2 cellular contexts compared by ENCODE assay signal in the genomic region with DNA sequence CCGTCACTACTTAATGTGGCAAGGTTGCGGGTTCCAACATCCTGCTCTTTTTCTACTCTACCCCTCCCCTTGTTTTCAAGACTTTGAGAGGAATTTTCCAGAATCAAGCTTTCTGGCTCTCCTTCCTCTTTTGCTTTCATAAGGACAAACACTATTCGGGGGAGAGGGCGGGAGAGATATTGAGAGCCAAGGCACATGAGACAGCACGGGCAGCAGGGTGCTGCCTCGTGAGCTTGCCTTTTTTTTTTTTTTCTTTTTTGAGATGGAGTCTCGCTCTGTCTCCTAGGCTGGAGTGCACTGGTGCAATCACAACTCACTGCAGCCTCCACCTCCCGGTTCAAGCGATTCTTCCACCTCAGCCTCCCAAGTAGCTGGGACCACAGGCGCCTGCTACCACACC.
TF ChIP-seq lines count a peak whose summit lies in the region.

No MANE protein-coding gene starts in this region.

TF ChIP-seq in SK-N-SH, 30 proteins besides CTCF, POLR2A, EP300 and RAD21 (continued from another document):
- TF ChIP-seq, protein P1, sequence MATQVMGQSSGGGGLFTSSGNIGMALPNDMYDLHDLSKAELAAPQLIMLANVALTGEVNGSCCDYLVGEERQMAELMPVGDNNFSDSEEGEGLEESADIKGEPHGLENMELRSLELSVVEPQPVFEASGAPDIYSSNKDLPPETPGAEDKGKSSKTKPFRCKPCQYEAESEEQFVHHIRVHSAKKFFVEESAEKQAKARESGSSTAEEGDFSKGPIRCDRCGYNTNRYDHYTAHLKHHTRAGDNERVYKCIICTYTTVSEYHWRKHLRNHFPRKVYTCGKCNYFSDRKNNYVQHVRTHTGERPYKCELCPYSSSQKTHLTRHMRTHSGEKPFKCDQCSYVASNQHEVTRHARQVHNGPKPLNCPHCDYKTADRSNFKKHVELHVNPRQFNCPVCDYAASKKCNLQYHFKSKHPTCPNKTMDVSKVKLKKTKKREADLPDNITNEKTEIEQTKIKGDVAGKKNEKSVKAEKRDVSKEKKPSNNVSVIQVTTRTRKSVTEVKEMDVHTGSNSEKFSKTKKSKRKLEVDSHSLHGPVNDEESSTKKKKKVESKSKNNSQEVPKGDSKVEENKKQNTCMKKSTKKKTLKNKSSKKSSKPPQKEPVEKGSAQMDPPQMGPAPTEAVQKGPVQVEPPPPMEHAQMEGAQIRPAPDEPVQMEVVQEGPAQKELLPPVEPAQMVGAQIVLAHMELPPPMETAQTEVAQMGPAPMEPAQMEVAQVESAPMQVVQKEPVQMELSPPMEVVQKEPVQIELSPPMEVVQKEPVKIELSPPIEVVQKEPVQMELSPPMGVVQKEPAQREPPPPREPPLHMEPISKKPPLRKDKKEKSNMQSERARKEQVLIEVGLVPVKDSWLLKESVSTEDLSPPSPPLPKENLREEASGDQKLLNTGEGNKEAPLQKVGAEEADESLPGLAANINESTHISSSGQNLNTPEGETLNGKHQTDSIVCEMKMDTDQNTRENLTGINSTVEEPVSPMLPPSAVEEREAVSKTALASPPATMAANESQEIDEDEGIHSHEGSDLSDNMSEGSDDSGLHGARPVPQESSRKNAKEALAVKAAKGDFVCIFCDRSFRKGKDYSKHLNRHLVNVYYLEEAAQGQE (IDR thresholded peaks at IDR 0.05; ENCODE audit: low read depth, low read length), result no peak
- TF ChIP-seq, protein P2, sequence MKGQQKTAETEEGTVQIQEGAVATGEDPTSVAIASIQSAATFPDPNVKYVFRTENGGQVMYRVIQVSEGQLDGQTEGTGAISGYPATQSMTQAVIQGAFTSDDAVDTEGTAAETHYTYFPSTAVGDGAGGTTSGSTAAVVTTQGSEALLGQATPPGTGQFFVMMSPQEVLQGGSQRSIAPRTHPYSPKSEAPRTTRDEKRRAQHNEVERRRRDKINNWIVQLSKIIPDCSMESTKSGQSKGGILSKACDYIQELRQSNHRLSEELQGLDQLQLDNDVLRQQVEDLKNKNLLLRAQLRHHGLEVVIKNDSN (IDR thresholded peaks at IDR 0.05; ENCODE audit: borderline replicate concordance, low read depth), result no peak
- TF ChIP-seq, protein P3, sequence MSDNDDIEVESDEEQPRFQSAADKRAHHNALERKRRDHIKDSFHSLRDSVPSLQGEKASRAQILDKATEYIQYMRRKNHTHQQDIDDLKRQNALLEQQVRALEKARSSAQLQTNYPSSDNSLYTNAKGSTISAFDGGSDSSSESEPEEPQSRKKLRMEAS (IDR thresholded peaks at IDR 0.05; ENCODE audit: low read depth), result no peak
- TF ChIP-seq, protein P4, sequence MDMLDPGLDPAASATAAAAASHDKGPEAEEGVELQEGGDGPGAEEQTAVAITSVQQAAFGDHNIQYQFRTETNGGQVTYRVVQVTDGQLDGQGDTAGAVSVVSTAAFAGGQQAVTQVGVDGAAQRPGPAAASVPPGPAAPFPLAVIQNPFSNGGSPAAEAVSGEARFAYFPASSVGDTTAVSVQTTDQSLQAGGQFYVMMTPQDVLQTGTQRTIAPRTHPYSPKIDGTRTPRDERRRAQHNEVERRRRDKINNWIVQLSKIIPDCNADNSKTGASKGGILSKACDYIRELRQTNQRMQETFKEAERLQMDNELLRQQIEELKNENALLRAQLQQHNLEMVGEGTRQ (IDR thresholded peaks at IDR 0.05; ENCODE audit: borderline replicate concordance, low read depth, low read length), result no peak
- TF ChIP-seq EZH2phosphoT487 (IDR thresholded peaks at IDR 0.05; ENCODE audit: borderline replicate concordance, low read depth) (no peak), JUND (IDR thresholded peaks at IDR 0.05) (no peak), GATA2 (CRISPR knock-in tag; IDR thresholded peaks at IDR 0.05) (no peak), FOSL2 (IDR thresholded peaks at IDR 0.05; ENCODE audit: borderline replicate concordance, low read depth) (no peak)

TF ChIP-seq in SK-N-SH treated with all-trans-retinoic acid at 6 μM for 48 hours, 23 proteins besides CTCF, POLR2A, EP300 and RAD21 (continued from another document):
- TF ChIP-seq, protein P5, sequence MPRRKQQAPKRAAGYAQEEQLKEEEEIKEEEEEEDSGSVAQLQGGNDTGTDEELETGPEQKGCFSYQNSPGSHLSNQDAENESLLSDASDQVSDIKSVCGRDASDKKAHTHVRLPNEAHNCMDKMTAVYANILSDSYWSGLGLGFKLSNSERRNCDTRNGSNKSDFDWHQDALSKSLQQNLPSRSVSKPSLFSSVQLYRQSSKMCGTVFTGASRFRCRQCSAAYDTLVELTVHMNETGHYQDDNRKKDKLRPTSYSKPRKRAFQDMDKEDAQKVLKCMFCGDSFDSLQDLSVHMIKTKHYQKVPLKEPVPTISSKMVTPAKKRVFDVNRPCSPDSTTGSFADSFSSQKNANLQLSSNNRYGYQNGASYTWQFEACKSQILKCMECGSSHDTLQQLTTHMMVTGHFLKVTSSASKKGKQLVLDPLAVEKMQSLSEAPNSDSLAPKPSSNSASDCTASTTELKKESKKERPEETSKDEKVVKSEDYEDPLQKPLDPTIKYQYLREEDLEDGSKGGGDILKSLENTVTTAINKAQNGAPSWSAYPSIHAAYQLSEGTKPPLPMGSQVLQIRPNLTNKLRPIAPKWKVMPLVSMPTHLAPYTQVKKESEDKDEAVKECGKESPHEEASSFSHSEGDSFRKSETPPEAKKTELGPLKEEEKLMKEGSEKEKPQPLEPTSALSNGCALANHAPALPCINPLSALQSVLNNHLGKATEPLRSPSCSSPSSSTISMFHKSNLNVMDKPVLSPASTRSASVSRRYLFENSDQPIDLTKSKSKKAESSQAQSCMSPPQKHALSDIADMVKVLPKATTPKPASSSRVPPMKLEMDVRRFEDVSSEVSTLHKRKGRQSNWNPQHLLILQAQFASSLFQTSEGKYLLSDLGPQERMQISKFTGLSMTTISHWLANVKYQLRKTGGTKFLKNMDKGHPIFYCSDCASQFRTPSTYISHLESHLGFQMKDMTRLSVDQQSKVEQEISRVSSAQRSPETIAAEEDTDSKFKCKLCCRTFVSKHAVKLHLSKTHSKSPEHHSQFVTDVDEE (CRISPR knock-in tag; IDR thresholded peaks at IDR 0.05), result no peak
- TF ChIP-seq ARNTL (CRISPR knock-in tag; IDR thresholded peaks at IDR 0.05; ENCODE audit: borderline replicate concordance, low read depth) (no peak), RARB (CRISPR knock-in tag; IDR thresholded peaks at IDR 0.05) (no peak)
- TF ChIP-seq, protein P6, sequence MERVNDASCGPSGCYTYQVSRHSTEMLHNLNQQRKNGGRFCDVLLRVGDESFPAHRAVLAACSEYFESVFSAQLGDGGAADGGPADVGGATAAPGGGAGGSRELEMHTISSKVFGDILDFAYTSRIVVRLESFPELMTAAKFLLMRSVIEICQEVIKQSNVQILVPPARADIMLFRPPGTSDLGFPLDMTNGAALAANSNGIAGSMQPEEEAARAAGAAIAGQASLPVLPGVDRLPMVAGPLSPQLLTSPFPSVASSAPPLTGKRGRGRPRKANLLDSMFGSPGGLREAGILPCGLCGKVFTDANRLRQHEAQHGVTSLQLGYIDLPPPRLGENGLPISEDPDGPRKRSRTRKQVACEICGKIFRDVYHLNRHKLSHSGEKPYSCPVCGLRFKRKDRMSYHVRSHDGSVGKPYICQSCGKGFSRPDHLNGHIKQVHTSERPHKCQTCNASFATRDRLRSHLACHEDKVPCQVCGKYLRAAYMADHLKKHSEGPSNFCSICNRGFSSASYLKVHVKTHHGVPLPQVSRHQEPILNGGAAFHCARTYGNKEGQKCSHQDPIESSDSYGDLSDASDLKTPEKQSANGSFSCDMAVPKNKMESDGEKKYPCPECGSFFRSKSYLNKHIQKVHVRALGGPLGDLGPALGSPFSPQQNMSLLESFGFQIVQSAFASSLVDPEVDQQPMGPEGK (CRISPR knock-in tag; IDR thresholded peaks at IDR 0.05; ENCODE audit: borderline replicate concordance), result no peak
